In the genomic region with DNA sequence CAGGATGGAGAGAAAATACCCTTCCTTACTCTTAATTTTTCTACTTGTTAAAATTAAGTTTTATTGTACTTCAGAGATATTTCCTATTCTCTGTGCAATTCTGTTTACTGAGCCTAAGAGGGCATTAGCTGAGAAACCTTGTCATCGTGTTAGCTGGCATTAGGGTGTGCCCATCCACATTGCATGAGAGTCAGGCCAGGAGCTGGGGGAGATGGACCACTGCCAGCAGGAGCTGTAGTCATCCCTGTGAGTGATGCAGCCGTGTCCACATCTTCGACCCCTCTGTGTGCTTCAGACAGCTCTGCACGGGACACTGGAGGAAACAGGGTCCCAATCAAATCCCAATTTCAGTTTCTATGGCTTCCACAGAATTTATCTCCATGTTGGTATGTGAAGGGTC, we compare ENCODE assay signal across 25 cellular contexts. TPM values are rescaled to one million over a fixed set of nuclear protein-coding genes. Genes with fewer than 3 reads are reported as not detected.
DNase-seq lines count a peak whose midpoint lies in the region; ATAC-seq, FAIRE-seq and TF ChIP-seq lines count a peak whose summit lies in the region.
"Had no signal": no experiment of that assay in that cellular context is flagged by ENCODE, and none has a peak within 500 bp of the region (broad histone marks: within the 10 kb centered on the region; RNA-seq: fewer than 3 reads in every experiment).

No MANE protein-coding gene starts in this region.

- POLR2A ChIA-PET in MCF 10A (lab: Yijun Ruan, JAX) = interaction anchor here (0.6 to 7.9 kb wide), 6 partner anchors 9 to 135 kb away, joined by 3 to 207 read pairs (median 4); partner anchors contain the start of gene ABCA12

- DNase-seq in MCF 10A (ENCODE audit: unreplicated experiment) = peak; percentile 84
- DNase-seq in breast epithelium (ENCODE audit: low spot score in 2 of 2) = no peak
- DNase-seq in RPMI7951 (ENCODE audit: low read depth) = peak; percentile 5
- peak; percentile 53 for DNase-seq in bronchial epithelial cell (ENCODE audit: low read depth)
- DNase-seq in NCI-H2171 treated with DMSO at 0.1 percent for 48 hours (lab: John Stamatoyannopoulos, UW) = no peak
- no peak for DNase-seq in 8988T
- DNase-seq in glomerular visceral epithelial cell (ENCODE audit: extremely low spot score) = no peak
- DNase-seq: DMS153, DND-41, GOT3, HFFc6, Karpas-422, MM.1S, NCI-H1694, NCI-H2029 treated with DMSO at 0.1 percent for 48 hours, NCI-H226, NCI-H510A, NCI-H69, SIG-M5 had no signal

- TF ChIP-seq CTCF in MCF 10A (IDR thresholded peaks at IDR 0.05; ENCODE audit: unreplicated experiment) (no peak), breast epithelium (IDR thresholded peaks at IDR 0.05) (no peak), bronchial epithelial cell (IDR thresholded peaks at IDR 0.05; ENCODE audit: insufficient read depth, low read length, severe bottlenecking) (no peak)

- H3K4me1 Mint-ChIP-seq in MCF 10A (ENCODE audit: insufficient read depth, unreplicated experiment) = peaks cover 41% of the 10 kb centered on the region

- no peak overlapping the region for H3K27ac ChIP-seq in breast epithelium
- H3K27ac ChIP-seq: 22Rv1, SK-N-MC had no signal

- no peak for TF ChIP-seq POLR2A in breast epithelium (IDR thresholded peaks at IDR 0.05)

- no peak for FAIRE-seq in bronchial epithelial cell (lab: Jason Lieb, UNC)
- FAIRE-seq: G401.6 had no signal

- H3K36me3 ChIP-seq in breast epithelium (no peaks in the 10 kb centered on the region), bronchial epithelial cell (ENCODE audit: control insufficient read depth, insufficient read depth, low read length) (no peaks in the 10 kb centered on the region)
- H3K36me3 ChIP-seq: HAP-1 had no signal

- no peaks in the 10 kb centered on the region for H3K27me3 Mint-ChIP-seq in MCF 10A (ENCODE audit: insufficient read depth, unreplicated experiment)

- no peaks in the 10 kb centered on the region for H3K9me3 Mint-ChIP-seq in MCF 10A (ENCODE audit: unreplicated experiment)
- H3K9me3 Mint-ChIP-seq: HFFc6 had no signal

- H3K27me3 ChIP-seq in breast epithelium (no peaks in the 10 kb centered on the region), bronchial epithelial cell (ENCODE audit: control insufficient read depth, insufficient read depth, low read length) (no peaks in the 10 kb centered on the region)

- peaks cover under 1% of the 10 kb centered on the region for H3K36me3 Mint-ChIP-seq in MCF 10A (ENCODE audit: insufficient read depth, unreplicated experiment)

- H3K4me1 ChIP-seq in breast epithelium = no peaks in the 10 kb centered on the region
- H3K4me1 ChIP-seq: HAP-1 had no signal

- BruUV-seq in MCF 10A (replicated peaks; lab: Mats Ljungman, UMichigan) = no TSS peak

- no peak overlapping the region for H3K4me3 Mint-ChIP-seq in MCF 10A (ENCODE audit: unreplicated experiment)
- H3K4me3 Mint-ChIP-seq: HFFc6 had no signal

- H3K4me3 ChIP-seq in breast epithelium (no peak overlapping the region), bronchial epithelial cell (ENCODE audit: low read depth, low read length) (no peak overlapping the region)
- H3K4me3 ChIP-seq: HAP-1, SK-N-MC had no signal

- ATAC-seq in GM21786 (IDR thresholded peaks at IDR 0.05; ENCODE audit: unreplicated experiment) = no peak
- ATAC-seq: Panc1 had no signal

- H3K27ac Mint-ChIP-seq in MCF 10A (ENCODE audit: low read depth, unreplicated experiment) = peak overlapping the region; percentile 84
- H3K27ac Mint-ChIP-seq: HFFc6 had no signal

- intact Hi-C loops in MCF 10A (cut with micrococcal nuclease) = no loop called here
- intact Hi-C loops in breast epithelium (cut with DNase I; ENCODE audit: low total_unique reads) = no loop called here

- CTCF ChIA-PET in MCF 10A (lab: Yijun Ruan, JAX) = interaction anchor here (0.6 to 1.2 kb wide), 4 partner anchors 37 to 334 kb away, joined by 3 to 4 read pairs (median 4); no protein-coding TSS in a partner anchor

- no peaks in the 10 kb centered on the region for H3K9me3 ChIP-seq in breast epithelium
- H3K9me3 ChIP-seq: HAP-1 had no signal

RNA-seq across cellular contexts. Expression of gene ABCA12, which starts 34.2 kb away (rescaled TPM):
- 36.1 and 37.8 TPM in 2 replicates for total RNA-seq in MCF 10A (2022)
- total RNA-seq in breast epithelium = 1 to 10 TPM in 2 of 3 donors, not detected in 1; 3.6 to 4.0 TPM
- under 0.01 TPM in 1 of 2 replicates, not detected in the other for total RNA-seq in RPMI7951 (2014; rRNA removed; shearing (Covaris generic))
- total RNA-seq in bronchial epithelial cell = 7.1 and 23.7 TPM in 2 replicates

Comparison
In these comparisons a context has a peak if more than half of its experiments do, and no peak if none do; other contexts are left out.
1. DNase-seq: peak in MCF 10A (single experiment), RPMI7951 (single experiment) and bronchial epithelial cell (single experiment); none in breast epithelium (0 of 2), NCI-H2171 treated with DMSO at 0.1 percent for 48 hours (single experiment), 8988T (single experiment) and glomerular visceral epithelial cell (single experiment).